13 cellular contexts compared by ENCODE assay signal in the genomic region with DNA sequence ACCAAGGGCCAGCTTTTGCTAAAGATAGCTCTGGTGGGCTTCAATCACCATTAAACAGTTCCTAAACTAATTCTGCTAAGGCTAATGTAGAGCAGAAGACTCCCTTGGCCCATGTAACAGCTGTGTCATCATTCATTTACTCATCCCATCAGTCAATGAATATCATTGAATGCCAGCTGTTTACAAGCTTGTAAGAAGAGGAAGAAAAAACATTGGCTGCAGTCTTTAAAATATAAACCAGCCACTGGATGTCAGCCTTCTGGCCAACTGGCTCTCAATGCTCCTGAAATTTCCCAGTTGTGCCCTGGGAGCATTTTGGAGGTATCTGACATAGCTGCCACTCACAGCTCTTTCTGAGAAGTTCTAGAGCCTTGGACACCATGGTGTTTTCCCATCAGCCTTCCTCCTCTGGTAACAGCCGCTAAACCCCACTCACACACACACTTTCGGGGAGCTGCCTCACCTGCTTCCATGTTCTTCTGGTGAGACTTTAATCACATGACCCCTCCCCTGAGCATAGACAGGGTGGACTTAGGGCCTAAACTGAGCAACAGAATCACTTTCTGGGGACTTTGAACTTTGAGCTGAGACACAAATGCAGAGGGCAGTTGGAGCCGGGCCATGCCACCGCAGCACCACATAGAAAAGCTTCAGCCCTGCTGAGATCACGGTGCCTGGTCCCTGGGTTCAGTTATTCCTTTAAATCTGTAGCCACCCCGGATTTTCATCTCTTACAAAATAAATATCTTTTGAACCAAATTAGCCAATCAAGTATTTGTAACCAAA. TPM values are rescaled to one million over a fixed set of nuclear protein-coding genes. Genes with fewer than 3 reads are reported as not detected.
DNase-seq lines count a peak whose midpoint lies in the region; ATAC-seq and TF ChIP-seq lines count a peak whose summit lies in the region.
"Had no signal": no experiment of that assay in that cellular context is flagged by ENCODE, and none has a peak within 500 bp of the region (broad histone marks: within the 10 kb centered on the region; RNA-seq: fewer than 3 reads in every experiment).

No MANE protein-coding gene starts in this region.

- H3K27ac ChIP-seq in endodermal cell (ENCODE audit: low read depth, low read length) = no peak overlapping the region
- H3K27ac ChIP-seq: stomach had no signal

- WGBS in endodermal cell (ENCODE audit: insufficient coverage in 1 of 2, insufficient read length in 1 of 2), 2 experiments = 88 to 100% methylated on average over 3 to 6 of the region's 6 CpGs

- H3K27me3 Mint-ChIP-seq in endodermal cell (ENCODE audit: insufficient read depth) = peaks cover 32% of the 10 kb centered on the region
- peaks cover 18% of the 10 kb centered on the region for H3K27me3 Mint-ChIP-seq in osteocyte (ENCODE audit: unreplicated experiment)

- H3K36me3 ChIP-seq in endodermal cell (ENCODE audit: control insufficient read depth, insufficient read depth, low read length) = no peaks in the 10 kb centered on the region
- H3K36me3 ChIP-seq: stomach had no signal

- no peaks in the 10 kb centered on the region for H3K36me3 Mint-ChIP-seq in endodermal cell (ENCODE audit: low read depth)
- H3K36me3 Mint-ChIP-seq in osteocyte (ENCODE audit: unreplicated experiment) = no peaks in the 10 kb centered on the region
- H3K36me3 Mint-ChIP-seq: CD8-positive, alpha-beta T cell had no signal

- ATAC-seq in GM18873 (IDR thresholded peaks at IDR 0.05; ENCODE audit: low FRiP score, unreplicated experiment) = no peak
- ATAC-seq: CD8-positive, alpha-beta T cell had no signal

- no peak overlapping the region for H3K4me3 ChIP-seq in endodermal cell (ENCODE audit: low read length)
- H3K4me3 ChIP-seq: stomach had no signal

- no peak overlapping the region for H3K9ac ChIP-seq in endodermal cell (ENCODE audit: extremely low read depth, low read length, poor library complexity, severe bottlenecking)

- H3K4me1 Mint-ChIP-seq in endodermal cell (peaks cover 8% of the 10 kb centered on the region), osteocyte (ENCODE audit: unreplicated experiment) (peaks cover 5% of the 10 kb centered on the region)

- H3K9me3 Mint-ChIP-seq in endodermal cell (no peaks in the 10 kb centered on the region), osteocyte (ENCODE audit: unreplicated experiment) (no peaks in the 10 kb centered on the region)
- H3K9me3 Mint-ChIP-seq: CD8-positive, alpha-beta T cell had no signal

- DNase-seq in HCEC 1CT (peak; percentile 43), NCI-H446 (lab: John Stamatoyannopoulos, UW) (peak; percentile 8 to 63), endodermal cell (no peak), osteocyte (ENCODE audit: extremely low spot score, unreplicated experiment) (no peak), NCI-H510A treated with DMSO at 0.1 percent for 48 hours (lab: John Stamatoyannopoulos, UW) (no peak), DMS79 treated with DMSO at 0.1 percent for 48 hours (lab: John Stamatoyannopoulos, UW) (no peak)
- DNase-seq: activated CD4-positive, alpha-beta T cell treated with anti-CD3 and anti-CD28 coated beads for 4 hours; activated T-cell treated with anti-CD3 and anti-CD28 coated beads, Interleukin-2, amount 50 U/mL, for 48 hours; amygdala; CD8-positive, alpha-beta T cell; nucleus accumbens; stomach had no signal

- peak; percentile 18 for TF ChIP-seq CTCF in endodermal cell (conservative IDR thresholded peaks at IDR 0.05)
- TF ChIP-seq CTCF in osteocyte (IDR thresholded peaks at IDR 0.05) = peak; percentile 23

- peaks cover 4% of the 10 kb centered on the region for H3K4me1 ChIP-seq in endodermal cell (ENCODE audit: control insufficient read depth, insufficient read depth, low read length)

- H3K4me3 Mint-ChIP-seq in endodermal cell (no peak overlapping the region), osteocyte (ENCODE audit: unreplicated experiment) (no peak overlapping the region)
- H3K4me3 Mint-ChIP-seq: CD8-positive, alpha-beta T cell had no signal

- H3K27ac Mint-ChIP-seq in endodermal cell = no peak overlapping the region
- H3K27ac Mint-ChIP-seq in osteocyte (ENCODE audit: unreplicated experiment) = no peak overlapping the region
- H3K27ac Mint-ChIP-seq: CD8-positive, alpha-beta T cell had no signal

- no peaks in the 10 kb centered on the region for H3K27me3 ChIP-seq in endodermal cell (ENCODE audit: control insufficient read depth, insufficient read depth, low read length, poor library complexity, severe bottlenecking)

- H3K9me3 ChIP-seq in endodermal cell (ENCODE audit: control insufficient read depth, low read length) = no peaks in the 10 kb centered on the region
- H3K9me3 ChIP-seq: stomach had no signal

RNA-seq across cellular contexts. Expression of a gene that starts 18.2 kb away (rescaled TPM):
- total RNA-seq in endodermal cell = 10 to 100 TPM; 34.1 to 38.5 TPM
- 7.3 TPM for polyA plus RNA-seq in endodermal cell (2013, experiment 1 of 2)
- polyA plus RNA-seq in endodermal cell (2013, experiment 2 of 2) = 7.6 TPM
- total RNA-seq in osteocyte = 1.3 and 1.4 TPM in 2 replicates

Comparison
In these comparisons a context has a peak if more than half of its experiments do, and no peak if none do; other contexts are left out.
1. DNase-seq: peak in HCEC 1CT (single experiment) and NCI-H446 (2 of 2); none in endodermal cell (single experiment), osteocyte (single experiment), NCI-H510A treated with DMSO at 0.1 percent for 48 hours (single experiment) and DMS79 treated with DMSO at 0.1 percent for 48 hours (single experiment).
2. RNA of a gene that starts 18.2 kb away (total RNA-seq): 34.1 to 38.5 TPM in endodermal cell; 1.3 to 1.4 TPM in osteocyte; every median in the first group is over 10 times any median in the second.